ENCODE assay signal across 21 cellular contexts in the genomic region with DNA sequence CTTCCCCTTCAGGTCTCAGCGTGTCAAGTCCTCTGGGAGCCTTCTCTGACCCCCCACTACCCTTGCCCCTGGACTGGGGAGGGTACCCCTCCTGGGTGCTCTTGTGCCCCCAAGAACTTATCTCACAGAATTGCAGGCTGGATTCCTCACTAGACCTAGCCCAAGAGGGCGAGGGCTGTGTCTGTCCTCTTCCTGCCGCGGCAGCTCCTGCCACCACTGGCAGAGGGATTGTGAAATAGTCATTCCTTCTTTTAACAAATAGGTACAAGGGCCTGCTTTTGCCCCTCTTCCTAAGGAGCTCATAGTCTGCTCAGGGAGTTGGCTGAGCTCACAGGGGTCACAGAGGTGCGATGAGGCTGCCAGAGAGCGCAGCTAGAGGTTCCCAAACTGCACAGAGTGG. TPM values are rescaled to one million over a fixed set of nuclear protein-coding genes. Genes with fewer than 3 reads are reported as not detected.
"Had no signal": no experiment of that assay in that cellular context is flagged by ENCODE, and none has a peak within 500 bp of the region (broad histone marks: within the 10 kb centered on the region; RNA-seq: fewer than 3 reads in every experiment).

No MANE protein-coding gene starts in this region.

- H3K27me3 Mint-ChIP-seq: activated CD8-positive, alpha-beta T cell treated with anti-CD3 and anti-CD28 coated beads for 36 hours; activated T-cell treated with anti-CD3 and anti-CD28 coated beads, Interleukin-2, amount 50 U/mL, for 24 hours; effector memory CD8-positive, alpha-beta T cell; stimulated activated naive CD8-positive, alpha-beta T cell treated with anti-CD3 and anti-CD28 coated beads, Interleukin-15, Interleukin-2, amounts not matched to agents 100 ng/mL and 50 ng/mL, for 24 hours had no signal

- H3K27ac Mint-ChIP-seq: activated CD8-positive, alpha-beta T cell treated with anti-CD3 and anti-CD28 coated beads for 36 hours; activated naive CD4-positive, alpha-beta T cell treated with anti-CD3 and anti-CD28 coated beads for 36 hours; activated T-cell treated with anti-CD3 and anti-CD28 coated beads, Interleukin-2, amount 50 U/mL, for 24 hours; mesothelial cell of epicardium; nephron; stimulated activated naive CD8-positive, alpha-beta T cell treated with anti-CD3 and anti-CD28 coated beads, Interleukin-15, Interleukin-2, amounts not matched to agents 100 ng/mL and 50 ng/mL, for 24 hours had no signal

- H3K27me3 ChIP-seq: body of pancreas, foreskin keratinocyte, pancreas had no signal

- H3K27ac ChIP-seq: body of pancreas, epithelial cell of prostate, foreskin keratinocyte, pancreas had no signal

- H3K9me3 Mint-ChIP-seq: activated CD8-positive, alpha-beta T cell treated with anti-CD3 and anti-CD28 coated beads for 36 hours; activated naive CD4-positive, alpha-beta T cell treated with anti-CD3 and anti-CD28 coated beads for 36 hours; activated T-cell treated with anti-CD3 and anti-CD28 coated beads, Interleukin-2, amount 50 U/mL, for 24 hours; effector memory CD8-positive, alpha-beta T cell; mesothelial cell of epicardium; nephron; stimulated activated naive CD8-positive, alpha-beta T cell treated with anti-CD3 and anti-CD28 coated beads, Interleukin-15, Interleukin-2, amounts not matched to agents 100 ng/mL and 50 ng/mL, for 24 hours had no signal

- DNase-seq: activated CD4-positive, alpha-beta T cell treated with anti-CD3 and anti-CD28 coated beads for 48 hours; activated CD4-positive, CD25-positive, alpha-beta regulatory T cell; activated CD8-positive, alpha-beta T cell treated with anti-CD3 and anti-CD28 coated beads for 36 hours; activated naive CD4-positive, alpha-beta T cell treated with anti-CD3 and anti-CD28 coated beads for 36 hours; activated T-cell treated with anti-CD3 and anti-CD28 coated beads, Interleukin-2, amount 50 U/mL, for 24 hours; body of pancreas; effector memory CD8-positive, alpha-beta T cell; foreskin keratinocyte; glutamatergic neuron; hippocampal formation; pancreas; stimulated activated CD4-positive, alpha-beta T cell treated with anti-CD3 and anti-CD28 coated beads, Interleukin-4, amount 100 ng/mL, for 24 hours; SW 1271 had no signal

- H3K4me1 ChIP-seq: foreskin keratinocyte had no signal

- H3K4me3 Mint-ChIP-seq: activated CD8-positive, alpha-beta T cell treated with anti-CD3 and anti-CD28 coated beads for 36 hours; activated naive CD4-positive, alpha-beta T cell treated with anti-CD3 and anti-CD28 coated beads for 36 hours; activated T-cell treated with anti-CD3 and anti-CD28 coated beads, Interleukin-2, amount 50 U/mL, for 24 hours; effector memory CD8-positive, alpha-beta T cell; mesothelial cell of epicardium; nephron; stimulated activated naive CD8-positive, alpha-beta T cell treated with anti-CD3 and anti-CD28 coated beads, Interleukin-15, Interleukin-2, amounts not matched to agents 100 ng/mL and 50 ng/mL, for 24 hours had no signal

- H3K36me3 ChIP-seq: pancreas had no signal

- H3K4me3 ChIP-seq: body of pancreas, lung, pancreas, smooth muscle cell had no signal

- H3K9me3 ChIP-seq: body of pancreas, pancreas had no signal

RNA-seq across cellular contexts. Expression of gene RAB36, which starts 5.5 kb away (rescaled TPM):
- total RNA-seq: activated naive CD4-positive, alpha-beta T cell treated with anti-CD3 and anti-CD28 coated beads for 36 hours; T-helper 2 cell treated with Interferon-gamma antibody and Interleukin-4, amounts not matched to agents 100 ng/mL and 5 ng/mL, for 36 hours had no signal

RNA-seq across cellular contexts. Expression of gene RSPH14, which starts 9.0 kb away (rescaled TPM):
- total RNA-seq: activated CD8-positive, alpha-beta T cell treated with anti-CD3 and anti-CD28 coated beads for 36 hours; cardiac septum; foreskin keratinocyte; smooth muscle cell; T-helper 2 cell treated with Interferon-gamma antibody and Interleukin-4, amounts not matched to agents 100 ng/mL and 5 ng/mL, for 36 hours had no signal
